11 cellular contexts compared by ENCODE assay signal in genomic region chr4:56433280-56433679, GRCh38. TPM values are rescaled to one million over a fixed set of nuclear protein-coding genes. Genes with fewer than 3 reads are reported as not detected.
A peak's percentile ranks its signal among the peaks of the same experiment; 100 is the strongest.
DNase-seq lines count a peak whose midpoint lies in the region; ATAC-seq and TF ChIP-seq lines count a peak whose summit lies in the region.
"Had no signal": no experiment of that assay in that cellular context is flagged by ENCODE, and none has a peak within 500 bp of the region (broad histone marks: within the 10 kb centered on the region; RNA-seq: fewer than 3 reads in every experiment).

No MANE protein-coding gene starts in this region.

- H3K4me3 Mint-ChIP-seq in IgD-negative memory B cell (peak overlapping the region; percentile 26 to 100 (median 93)), neural crest cell (peak overlapping the region; percentile 97)
- H3K4me3 Mint-ChIP-seq in activated naive CD8-positive, alpha-beta T cell treated with anti-CD3 and anti-CD28 coated beads, Interleukin-2, amount 50 U/mL, for 24 hours: peak overlapping the region; percentile 98

- H3K4me1 ChIP-seq in SK-N-SH (ENCODE audit: control insufficient read depth in 1 of 2, insufficient read depth in 2 of 2, low read depth in 1 of 2, low read length in 1 of 2): peaks cover 0 to 6% of the 10 kb centered on the region in 2 experiments; a peak in 3 of 4 replicates
- H3K4me1 ChIP-seq in Peyer's patch: peaks cover 0 to 15% (median 0%) of the 10 kb centered on the region in 4 donors
- H3K4me1 ChIP-seq in body of pancreas: peaks cover 31% of the 10 kb centered on the region

- H3K36me3 ChIP-seq in SK-N-SH (replicated peaks in 1 of 2; ENCODE audit: control insufficient read depth in 1 of 2, insufficient read depth in 2 of 2, low read length in 1 of 2): no peaks in the 10 kb centered on the region
- H3K36me3 ChIP-seq in Peyer's patch: no peaks in the 10 kb centered on the region
- no peaks in the 10 kb centered on the region for H3K36me3 ChIP-seq in body of pancreas (replicated peaks in 1 of 2; ENCODE audit: insufficient read depth in 1 of 2, low read depth in 2 of 2)

- TF ChIP-seq EP300 in SK-N-SH (IDR thresholded peaks at IDR 0.05; ENCODE audit: borderline replicate concordance in 1 of 2, low read depth in 1 of 2, low read length in 1 of 2): no peak

- no peaks in the 10 kb centered on the region for H3K9me2 ChIP-seq in SK-N-SH

- H3K79me2 ChIP-seq in SK-N-SH (ENCODE audit: insufficient read depth): peaks cover 86% of the 10 kb centered on the region

- H3K27ac Mint-ChIP-seq in IgD-negative memory B cell (peak overlapping the region in 1 of 3 donors; percentile 53), neural crest cell (ENCODE audit: unreplicated experiment) (no peak overlapping the region)
- no peak overlapping the region for H3K27ac Mint-ChIP-seq in activated naive CD8-positive, alpha-beta T cell treated with anti-CD3 and anti-CD28 coated beads, Interleukin-2, amount 50 U/mL, for 24 hours
- H3K27ac Mint-ChIP-seq: effector memory CD8-positive, alpha-beta T cell had no signal

- TF ChIP-seq RAD21 in SK-N-SH (IDR thresholded peaks at IDR 0.05; ENCODE audit: low read length): no peak

- POLR2A ChIA-PET in SK-N-SH (lab: Yijun Ruan, JAX): no interaction called here

- no peak overlapping the region for H2AFZ ChIP-seq in SK-N-SH (ENCODE audit: low read depth)

- H3F3A ChIP-seq in SK-N-SH (replicated peaks; ENCODE audit: insufficient read depth): peaks cover 16% of the 10 kb centered on the region

- H3K27me3 Mint-ChIP-seq in IgD-negative memory B cell (no peaks in the 10 kb centered on the region), neural crest cell (ENCODE audit: low read depth) (no peaks in the 10 kb centered on the region)
- H3K27me3 Mint-ChIP-seq in activated naive CD8-positive, alpha-beta T cell treated with anti-CD3 and anti-CD28 coated beads, Interleukin-2, amount 50 U/mL, for 24 hours: no peaks in the 10 kb centered on the region
- H3K27me3 Mint-ChIP-seq: effector memory CD8-positive, alpha-beta T cell had no signal

- H3K4me3 ChIP-seq in SK-N-SH (ENCODE audit: low read depth in 2 of 2, low read length in 1 of 2): peak overlapping the region in 1 of 2 experiments; percentile 87; a peak in 2 of 4 replicates
- no peak overlapping the region for H3K4me3 ChIP-seq in Peyer's patch
- no peak overlapping the region for H3K4me3 ChIP-seq in body of pancreas

- no peak for DNase-seq in SK-N-SH
- no peak for DNase-seq in activated naive CD8-positive, alpha-beta T cell treated with anti-CD3 and anti-CD28 coated beads, Interleukin-2, amount 50 U/mL, for 24 hours
- no peak for DNase-seq in neural crest cell (ENCODE audit: low read depth, low spot score)
- no peak for DNase-seq in Peyer's patch
- no peak for DNase-seq in body of pancreas
- DNase-seq: activated naive CD4-positive, alpha-beta T cell treated with Interleukin-2 at 50 U/mL for 16 hours; effector memory CD8-positive, alpha-beta T cell; NCI-H1694 treated with DMSO at 0.1 percent for 48 hours had no signal

- H3K9me3 ChIP-seq in SK-N-SH (no peaks in the 10 kb centered on the region), Peyer's patch (no peaks in the 10 kb centered on the region), body of pancreas (no peaks in the 10 kb centered on the region)

- H3K4me1 Mint-ChIP-seq in IgD-negative memory B cell (peaks cover 17 to 25% (median 18%) of the 10 kb centered on the region in 3 donors), neural crest cell (peaks cover 39% of the 10 kb centered on the region)
- H3K4me1 Mint-ChIP-seq in activated naive CD8-positive, alpha-beta T cell treated with anti-CD3 and anti-CD28 coated beads, Interleukin-2, amount 50 U/mL, for 24 hours: peaks cover 56% of the 10 kb centered on the region

- peak overlapping the region; percentile 97 for H3K4me2 ChIP-seq in SK-N-SH

- CTCF ChIA-PET in SK-N-SH (lab: Yijun Ruan, JAX): interaction anchor here (0.8 to 2.6 kb wide), 3 partner anchors 8 to 484 kb away, joined by 3 to 21 read pairs (median 5); partner anchors contain the start of gene CEP135

- ATAC-seq in SK-N-SH treated with all-trans-retinoic acid at 6 μM for 48 hours (no peak), GM21529 (IDR thresholded peaks at IDR 0.05; ENCODE audit: unreplicated experiment) (no peak), body of pancreas (no peak)
- no peak for ATAC-seq in activated naive CD8-positive, alpha-beta T cell treated with anti-CD3 and anti-CD28 coated beads, Interleukin-2, amount 50 U/mL, for 24 hours
- ATAC-seq: effector memory CD8-positive, alpha-beta T cell had no signal

- H3K9me3 Mint-ChIP-seq in IgD-negative memory B cell: no peaks in the 10 kb centered on the region
- no peaks in the 10 kb centered on the region for H3K9me3 Mint-ChIP-seq in activated naive CD8-positive, alpha-beta T cell treated with anti-CD3 and anti-CD28 coated beads, Interleukin-2, amount 50 U/mL, for 24 hours
- H3K9me3 Mint-ChIP-seq in neural crest cell: no peaks in the 10 kb centered on the region
- H3K9me3 Mint-ChIP-seq: effector memory CD8-positive, alpha-beta T cell had no signal

- no peaks in the 10 kb centered on the region for H4K20me1 ChIP-seq in SK-N-SH (ENCODE audit: insufficient read depth)

- intact Hi-C loops in body of pancreas (cut with DNase I): no loop called here

- no peak overlapping the region; the same call in 1 of the 2 replicates for H3K9ac ChIP-seq in SK-N-SH

- H3K27me3 ChIP-seq in SK-N-SH (ENCODE audit: insufficient read depth) (no peaks in the 10 kb centered on the region), Peyer's patch (no peaks in the 10 kb centered on the region), body of pancreas (no peaks in the 10 kb centered on the region)

- TF ChIP-seq CTCF in SK-N-SH (IDR thresholded peaks at IDR 0.05) (no peak), neural crest cell (conservative IDR thresholded peaks at IDR 0.05) (no peak), Peyer's patch (IDR thresholded peaks at IDR 0.05) (no peak), body of pancreas (IDR thresholded peaks at IDR 0.05) (no peak)

- H3K36me3 Mint-ChIP-seq in IgD-negative memory B cell (no peaks in the 10 kb centered on the region), neural crest cell (ENCODE audit: low read depth) (no peaks in the 10 kb centered on the region)
- peaks cover 41% of the 10 kb centered on the region for H3K36me3 Mint-ChIP-seq in activated naive CD8-positive, alpha-beta T cell treated with anti-CD3 and anti-CD28 coated beads, Interleukin-2, amount 50 U/mL, for 24 hours (ENCODE audit: low read depth)

- H3K27ac ChIP-seq in SK-N-SH (ENCODE audit: low read depth in 2 of 2, low read length in 1 of 2) (no peak overlapping the region), Peyer's patch (no peak overlapping the region), body of pancreas (no peak overlapping the region)

- TF ChIP-seq POLR2A in Peyer's patch (IDR thresholded peaks at IDR 0.05) (no peak), body of pancreas (IDR thresholded peaks at IDR 0.05) (no peak)

TF ChIP-seq in SK-N-SH, 30 proteins besides CTCF, POLR2A, EP300 and RAD21 (continues in another document):
- no peak for TF ChIP-seq TAF1 (IDR thresholded peaks at IDR 0.05; ENCODE audit: borderline replicate concordance, low read depth, low read length)
- no peak for TF ChIP-seq IRF3 (IDR thresholded peaks at IDR 0.05; ENCODE audit: low read depth, low read length)

TF ChIP-seq in SK-N-SH treated with all-trans-retinoic acid at 6 μM for 48 hours, 23 proteins besides CTCF, POLR2A, EP300 and RAD21:
- TF ChIP-seq PPARA (CRISPR knock-in tag; IDR thresholded peaks at IDR 0.05; ENCODE audit: borderline replicate concordance) (no peak), BACH2 (CRISPR knock-in tag; IDR thresholded peaks at IDR 0.05; ENCODE audit: borderline replicate concordance) (no peak), CSDC2 (CRISPR knock-in tag; IDR thresholded peaks at IDR 0.05) (no peak), CSRNP3 (CRISPR knock-in tag; IDR thresholded peaks at IDR 0.05) (no peak), TOX (CRISPR knock-in tag; IDR thresholded peaks at IDR 0.05; ENCODE audit: borderline replicate concordance) (no peak), SNAI2 (CRISPR knock-in tag; IDR thresholded peaks at IDR 0.05) (no peak)

RNA-seq across cellular contexts. Expression of gene PPAT, which starts 2.1 kb away (rescaled TPM):
- polyA plus RNA-seq in SK-N-SH (2012; rRNA removed): 7.4 and 9.5 TPM in 2 replicates
- 11.3 and 11.9 TPM in 2 replicates for polyA plus RNA-seq in SK-N-SH (2012; cell fraction: cytosol; rRNA removed)
- polyA plus RNA-seq in SK-N-SH (2012; cell fraction: nucleus; rRNA removed): 4.8 and 9.3 TPM in 2 replicates
- polyA plus RNA-seq in IgD-negative memory B cell: 10.3 TPM
- 47.4 and 52.9 TPM in 2 replicates for total RNA-seq in neural crest cell
- total RNA-seq in Peyer's patch: 1 to 10 TPM; 1.6 to 5.0 (median 2.3) TPM
- 1 to 10 TPM; 3.3 to 4.9 TPM for total RNA-seq in body of pancreas

RNA-seq across cellular contexts. Expression of gene PAICS, which starts 2.8 kb away (rescaled TPM):
- polyA plus RNA-seq in SK-N-SH (2012; rRNA removed) (90.0 and 124 TPM in 2 replicates), IgD-negative memory B cell (35.7 TPM)
- polyA plus RNA-seq in SK-N-SH (2012; cell fraction: cytosol; rRNA removed): 125 and 132 TPM in 2 replicates
- polyA plus RNA-seq in SK-N-SH (2012; cell fraction: nucleus; rRNA removed): 48.7 and 102 TPM in 2 replicates
- total RNA-seq in neural crest cell (279 and 286 TPM in 2 replicates), Peyer's patch (10 to 100 TPM; 21.7 to 30.5 (median 25.4) TPM), body of pancreas (10 to 100 TPM; 15.0 to 17.1 TPM)

RNA-seq across cellular contexts. Expression of gene SRP72, which starts 34.1 kb away (rescaled TPM):
- polyA plus RNA-seq in SK-N-SH (2012; rRNA removed) (47.6 and 69.2 TPM in 2 replicates), IgD-negative memory B cell (163 TPM)
- polyA plus RNA-seq in SK-N-SH (2012; cell fraction: cytosol; rRNA removed): 72.2 and 72.4 TPM in 2 replicates
- 20.1 and 65.7 TPM in 2 replicates for polyA plus RNA-seq in SK-N-SH (2012; cell fraction: nucleus; rRNA removed)
- total RNA-seq in neural crest cell (169 and 172 TPM in 2 replicates), Peyer's patch (100 to 1,000 TPM in 1 of 4 donors, 10 to 100 TPM in 3; 28.9 to 191 (median 38.4) TPM), body of pancreas (10 to 100 TPM; 39.4 to 75.8 TPM)

RNA-seq across cellular contexts. Expression of gene AASDH, which starts 46.0 kb away (rescaled TPM):
- polyA plus RNA-seq in SK-N-SH (2012; rRNA removed) (4.4 and 5.6 TPM in 2 replicates), IgD-negative memory B cell (24.8 TPM)
- 5.4 and 6.2 TPM in 2 replicates for polyA plus RNA-seq in SK-N-SH (2012; cell fraction: cytosol; rRNA removed)
- 6.8 and 10.5 TPM in 2 replicates for polyA plus RNA-seq in SK-N-SH (2012; cell fraction: nucleus; rRNA removed)
- total RNA-seq in neural crest cell (12.6 and 16.7 TPM in 2 replicates), Peyer's patch (1 to 10 TPM; 7.2 to 9.9 (median 9.6) TPM), body of pancreas (10 to 100 TPM in 1 of 2 donors, 1 to 10 TPM in 1; 5.4 to 33.6 TPM)
